In the genomic region with DNA sequence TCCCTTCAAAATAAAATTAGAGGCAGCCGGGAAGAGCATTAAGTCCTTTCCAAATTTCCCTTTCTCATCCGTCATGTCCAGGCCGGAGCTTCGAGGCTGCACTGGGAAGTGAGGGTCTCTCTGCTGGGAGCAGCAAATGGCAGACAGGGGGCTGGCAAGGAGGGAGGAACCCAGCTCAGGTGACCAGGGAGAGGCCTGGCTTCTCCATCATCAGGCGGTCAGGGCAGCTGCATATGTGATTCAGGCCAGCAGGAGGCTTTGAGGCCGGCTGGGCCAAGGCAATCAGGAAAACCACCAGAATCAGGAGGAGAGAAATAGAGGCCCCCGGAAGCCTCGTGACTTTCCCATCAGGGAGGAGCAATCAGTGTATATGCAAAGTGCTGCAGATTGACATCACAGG, we compare ENCODE assay signal across 16 cellular contexts.
DNase-seq lines count a peak whose midpoint lies in the region; ATAC-seq, FAIRE-seq and TF ChIP-seq lines count a peak whose summit lies in the region.
"Had no signal": no experiment of that assay in that cellular context is flagged by ENCODE, and none has a peak within 500 bp of the region (broad histone marks: within the 10 kb centered on the region; RNA-seq: fewer than 3 reads in every experiment).

No MANE protein-coding gene starts in this region.

- no TSS peak for BruUV-seq in K562 (replicated peaks; lab: Mats Ljungman, UMichigan)

- TF ChIP-seq POLR2A in K562 (conservative IDR thresholded peaks at IDR 0.05): no peak

- ATAC-seq in K562 (peak; percentile 69), HG03469 (IDR thresholded peaks at IDR 0.05; ENCODE audit: unreplicated experiment) (no peak), GM19397 (IDR thresholded peaks at IDR 0.05; ENCODE audit: unreplicated experiment) (no peak)
- no peak for ATAC-seq in stimulated activated memory B cell treated with anti-CD40 and anti-IgM and Interleukin-4, amounts not matched to agents 10 μg/mL and 1 μg/mL and 100 μg/mL, for 72 hours
- ATAC-seq: natural killer cell had no signal

- peak; percentile 40 for DNase-seq in Daoy (ENCODE audit: low read depth)
- peak; percentile 23 for DNase-seq in HT1080 (ENCODE audit: low read depth)
- DNase-seq in K562 (ENCODE audit: extremely low read depth in 1 of 4, low spot score in 3 of 4): peak in 2 of 4 experiments; percentile 31 to 33
- DNase-seq in kidney: peak; percentile 33
- no peak for DNase-seq in stimulated activated CD4-positive, alpha-beta T cell treated with anti-CD3 and anti-CD28 coated beads, Interleukin-2, amount 100 ng/mL, for 24 hours
- DNase-seq: activated CD8-positive, alpha-beta memory T cell treated with anti-CD3 and anti-CD28 coated beads for 24 hours; aorta; dermis blood vessel endothelial cell; hippocampal formation; natural killer cell; stimulated activated CD4-positive, alpha-beta T cell treated with anti-CD3 and anti-CD28 coated beads, Interleukin-4, amount 100 ng/mL, for 4 hours had no signal

- TF ChIP-seq CTCF in K562 (IDR thresholded peaks at IDR 0.05 in 2 of 3, conservative IDR thresholded peaks at IDR 0.05 in 1 of 3; ENCODE audit: insufficient read depth in 2 of 3, low read depth in 1 of 3, low read length in 3 of 3): peak; percentile 21 to 29 (median 23); a peak in 3 of 6 replicates
- no peak for TF ChIP-seq CTCF in kidney (IDR thresholded peaks at IDR 0.05; ENCODE audit: borderline replicate concordance, extremely low read depth, insufficient read depth)

- H3K9me3 ChIP-seq in K562 (replicated peaks; ENCODE audit: control insufficient read depth, insufficient read depth, low read depth, low read length): no peaks in the 10 kb centered on the region
- no peaks in the 10 kb centered on the region for H3K9me3 ChIP-seq in kidney (ENCODE audit: control insufficient read depth in 1 of 2, low read length in 2 of 2)

- H4K20me1 ChIP-seq in K562 (replicated peaks; ENCODE audit: control insufficient read depth, insufficient read depth, low read length): no peaks in the 10 kb centered on the region

- H3K27me3 Mint-ChIP-seq in stimulated activated memory B cell treated with anti-CD40 and anti-IgM and Interleukin-4, amounts not matched to agents 10 μg/mL and 1 μg/mL and 100 μg/mL, for 72 hours: peaks cover 79% of the 10 kb centered on the region

- H3K36me3 ChIP-seq in K562 (ENCODE audit: control insufficient read depth, insufficient read depth, low read length) (no peaks in the 10 kb centered on the region), kidney (ENCODE audit: control insufficient read depth in 1 of 2, insufficient read depth in 2 of 2, low read length in 2 of 2) (no peaks in the 10 kb centered on the region)

- H3K27me3 ChIP-seq in K562 (ENCODE audit: control insufficient read depth in 2 of 2, insufficient read depth in 2 of 2, low read length in 2 of 2): peaks cover 25 to 68% of the 10 kb centered on the region in 2 experiments

- no peaks in the 10 kb centered on the region for H3K79me2 ChIP-seq in K562 (ENCODE audit: control insufficient read depth, insufficient read depth, low read length)

- H3K9ac ChIP-seq in K562 (ENCODE audit: insufficient read depth in 1 of 2, low read depth in 2 of 2, low read length in 2 of 2): no peak overlapping the region
- no peak overlapping the region for H3K9ac ChIP-seq in kidney (ENCODE audit: low read length in 2 of 2)

- no peak for FAIRE-seq in K562 (lab: Jason Lieb, UNC)
- FAIRE-seq in kidney (lab: Jason Lieb, UNC): no peak
- FAIRE-seq: D721Med had no signal

- H3K4me1 Mint-ChIP-seq in stimulated activated memory B cell treated with anti-CD40 and anti-IgM and Interleukin-4, amounts not matched to agents 10 μg/mL and 1 μg/mL and 100 μg/mL, for 72 hours: no peaks in the 10 kb centered on the region
- H3K4me1 Mint-ChIP-seq: natural killer cell had no signal

- H3K4me3 Mint-ChIP-seq in stimulated activated memory B cell treated with anti-CD40 and anti-IgM and Interleukin-4, amounts not matched to agents 10 μg/mL and 1 μg/mL and 100 μg/mL, for 72 hours: no peak overlapping the region
- H3K4me3 Mint-ChIP-seq: natural killer cell had no signal

- H2AFZ ChIP-seq in K562 (ENCODE audit: low read depth, low read length): no peak overlapping the region

- no peak overlapping the region for H3K27ac Mint-ChIP-seq in stimulated activated memory B cell treated with anti-CD40 and anti-IgM and Interleukin-4, amounts not matched to agents 10 μg/mL and 1 μg/mL and 100 μg/mL, for 72 hours
- H3K27ac Mint-ChIP-seq: natural killer cell had no signal

- H3K36me3 Mint-ChIP-seq in stimulated activated memory B cell treated with anti-CD40 and anti-IgM and Interleukin-4, amounts not matched to agents 10 μg/mL and 1 μg/mL and 100 μg/mL, for 72 hours: no peaks in the 10 kb centered on the region
- H3K36me3 Mint-ChIP-seq: natural killer cell had no signal

- WGBS in K562 (ENCODE audit: insufficient coverage, low coverage, missing lambda C conversion rate): 0% methylated on average over 8 of the region's 8 CpGs

- no peak for TF ChIP-seq EP300 in K562 (IDR thresholded peaks at IDR 0.05; ENCODE audit: low read length)

- in situ Hi-C loops in K562 (cut with MboI): no loop called here

- H3K27ac ChIP-seq in K562 (ENCODE audit: extremely low read depth, low read depth, low read length) (no peak overlapping the region), kidney (ENCODE audit: low read depth in 2 of 2, low read length in 2 of 2) (no peak overlapping the region)

- TF ChIP-seq RAD21 in K562 (CRISPR knock-in tag; conservative IDR thresholded peaks at IDR 0.05 in 1 of 2, IDR thresholded peaks at IDR 0.05 in 1 of 2): no peak

- intact Hi-C loops in K562 (cut with micrococcal nuclease): no loop called here
- intact Hi-C loops in kidney (cut with DNase I): no loop called here

- H3K4me2 ChIP-seq in K562 (ENCODE audit: insufficient read depth, low read length): no peak overlapping the region

- H3K4me1 ChIP-seq in K562 (replicated peaks in 1 of 2; ENCODE audit: control insufficient read depth in 2 of 2, insufficient read depth in 2 of 2, low read length in 2 of 2): no peaks in the 10 kb centered on the region; a peak in 1 of 5 replicates
- H3K4me1 ChIP-seq in kidney (ENCODE audit: control insufficient read depth in 1 of 2, insufficient read depth in 1 of 2, low read depth in 1 of 2, low read length in 2 of 2): no peaks in the 10 kb centered on the region

- CTCF ChIA-PET in K562 (lab: Yijun Ruan, JAX; ENCODE audit: low intra/inter-chr PET ratio): no interaction called here

- no peaks in the 10 kb centered on the region for H3K9me1 ChIP-seq in K562 (ENCODE audit: control insufficient read depth, insufficient read depth, low read length)

- H3K4me3 ChIP-seq in K562: no peak overlapping the region
- H3K4me3 ChIP-seq in kidney (ENCODE audit: low read length in 2 of 2): no peak overlapping the region
- H3K4me3 ChIP-seq: lung had no signal

- peaks cover 3% of the 10 kb centered on the region for H3K9me3 Mint-ChIP-seq in stimulated activated memory B cell treated with anti-CD40 and anti-IgM and Interleukin-4, amounts not matched to agents 10 μg/mL and 1 μg/mL and 100 μg/mL, for 72 hours
- H3K9me3 Mint-ChIP-seq: natural killer cell had no signal

- POLR2A ChIA-PET in K562 (lab: Yijun Ruan, JAX): interaction anchor here (0.5 to 1.1 kb wide), 4 partner anchors 12 to 365 kb away, joined by 3 read pairs; no protein-coding TSS in a partner anchor

TF ChIP-seq in K562, 482 proteins besides CTCF, POLR2A, EP300 and RAD21:
- TF ChIP-seq, protein P1, sequence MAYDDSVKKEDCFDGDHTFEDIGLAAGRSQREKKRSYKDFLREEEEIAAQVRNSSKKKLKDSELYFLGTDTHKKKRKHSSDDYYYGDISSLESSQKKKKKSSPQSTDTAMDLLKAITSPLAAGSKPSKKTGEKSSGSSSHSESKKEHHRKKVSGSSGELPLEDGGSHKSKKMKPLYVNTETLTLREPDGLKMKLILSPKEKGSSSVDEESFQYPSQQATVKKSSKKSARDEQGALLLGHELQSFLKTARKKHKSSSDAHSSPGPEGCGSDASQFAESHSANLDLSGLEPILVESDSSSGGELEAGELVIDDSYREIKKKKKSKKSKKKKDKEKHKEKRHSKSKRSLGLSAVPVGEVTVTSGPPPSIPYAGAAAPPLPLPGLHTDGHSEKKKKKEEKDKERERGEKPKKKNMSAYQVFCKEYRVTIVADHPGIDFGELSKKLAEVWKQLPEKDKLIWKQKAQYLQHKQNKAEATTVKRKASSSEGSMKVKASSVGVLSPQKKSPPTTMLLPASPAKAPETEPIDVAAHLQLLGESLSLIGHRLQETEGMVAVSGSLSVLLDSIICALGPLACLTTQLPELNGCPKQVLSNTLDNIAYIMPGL (CRISPR knock-in tag; IDR thresholded peaks at IDR 0.05): no peak
- TF ChIP-seq ZEB2 (IDR thresholded peaks at IDR 0.05): no peak
- no peak for TF ChIP-seq SAP30 (IDR thresholded peaks at IDR 0.05; ENCODE audit: borderline replicate concordance, insufficient read depth, low read depth, low read length, poor library complexity, severe bottlenecking)
- no peak for TF ChIP-seq HBP1 (CRISPR knock-in tag; IDR thresholded peaks at IDR 0.05)
- TF ChIP-seq MED1 (CRISPR knock-in tag; IDR thresholded peaks at IDR 0.05; ENCODE audit: borderline replicate concordance): no peak
- TF ChIP-seq CREB5 (CRISPR knock-in tag; IDR thresholded peaks at IDR 0.05): no peak

Comparison
In these comparisons a context has a peak if more than half of its experiments do, and no peak if none do; other contexts are left out.
1. DNase-seq: peak in Daoy (single experiment), HT1080 (single experiment) and kidney (single experiment); none in stimulated activated CD4-positive, alpha-beta T cell treated with anti-CD3 and anti-CD28 coated beads, Interleukin-2, amount 100 ng/mL, for 24 hours (0 of 2).